In the genomic region with DNA sequence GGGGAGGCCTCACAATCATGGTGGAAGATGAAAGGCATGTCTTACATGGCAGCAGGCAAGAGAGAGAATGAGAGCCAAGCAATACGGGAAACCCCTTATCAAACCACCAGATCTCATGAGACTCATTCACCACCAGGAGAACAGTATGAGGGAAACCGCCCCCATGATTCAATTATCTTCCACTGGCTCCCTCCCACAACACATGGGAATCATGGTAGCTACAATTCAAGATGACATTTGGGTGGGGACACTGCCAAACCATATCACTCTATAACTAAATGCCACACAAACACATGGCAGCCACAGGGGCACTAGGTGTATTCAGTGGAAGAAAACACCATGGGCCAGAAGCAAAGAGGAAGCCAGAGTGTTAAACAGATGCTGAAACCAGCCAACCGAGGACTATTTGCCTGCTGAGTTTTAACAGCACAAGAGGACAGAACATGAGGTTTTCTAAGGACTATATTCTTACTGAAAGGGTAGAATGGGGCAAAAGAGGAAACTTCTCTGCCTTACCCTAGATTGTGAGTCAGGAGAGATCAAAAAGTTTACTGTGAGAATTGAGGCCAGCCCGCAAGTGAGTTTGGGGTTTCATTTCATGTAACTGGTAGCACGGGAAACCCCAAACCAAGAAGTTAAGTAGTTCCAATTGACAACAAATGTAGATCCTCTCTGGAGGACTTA, we compare ENCODE assay signal across 10 cellular contexts. TPM values are rescaled to one million over a fixed set of nuclear protein-coding genes. Genes with fewer than 3 reads are reported as not detected.
DNase-seq lines count a peak whose midpoint lies in the region; ATAC-seq and TF ChIP-seq lines count a peak whose summit lies in the region.
"Had no signal": no experiment of that assay in that cellular context is flagged by ENCODE, and none has a peak within 500 bp of the region (broad histone marks: within the 10 kb centered on the region; RNA-seq: fewer than 3 reads in every experiment).

No MANE protein-coding gene starts in this region.

- DNase-seq in GM12865 (ENCODE audit: low read depth) (peak; percentile 89), choroid plexus epithelial cell (ENCODE audit: low read depth) (peak; percentile 26), kidney tubule cell (ENCODE audit: low spot score) (no peak), lower lobe of right lung (no peak), Kasumi-1 (lab: John Stamatoyannopoulos, UW) (no peak), NCI-H1105 (lab: John Stamatoyannopoulos, UW) (no peak)

- H3K27me3 ChIP-seq in SU-DHL-6 (ENCODE audit: low read length) (no peaks in the 10 kb centered on the region), lower lobe of right lung (ENCODE audit: low read depth) (no peaks in the 10 kb centered on the region)

- intact Hi-C loops in lower lobe of right lung (cut with DNase I): no loop called here

- H3K4me2 ChIP-seq in SU-DHL-6 (ENCODE audit: low read depth, low read length, poor library complexity, severe bottlenecking): peak overlapping the region; percentile 19

- H3K9me2 ChIP-seq in SU-DHL-6 (replicated peaks; ENCODE audit: insufficient read depth, low read length): no peaks in the 10 kb centered on the region

- 0 out of 2 replicates have a peak, but pooled peaks cover 6% of the 10 kb centered on the region for H3F3A ChIP-seq in SU-DHL-6 (ENCODE audit: insufficient read depth)

- no peaks in the 10 kb centered on the region for H4K20me1 ChIP-seq in SU-DHL-6 (ENCODE audit: low read depth, low read length)

- peak overlapping the region; percentile 8 for H2AFZ ChIP-seq in SU-DHL-6 (ENCODE audit: low read depth, low read length, severe bottlenecking)

- peak overlapping the region; percentile 63 for H3K27ac ChIP-seq in SU-DHL-6 (ENCODE audit: low read depth, low read length)
- no peak overlapping the region for H3K27ac ChIP-seq in lower lobe of right lung

- H3K36me3 ChIP-seq in SU-DHL-6 (ENCODE audit: low read length): peaks cover 22% of the 10 kb centered on the region
- peaks cover 88% of the 10 kb centered on the region for H3K36me3 ChIP-seq in lower lobe of right lung

- H3K9me3 ChIP-seq in SU-DHL-6 (ENCODE audit: insufficient read depth, low read length): no peaks in the 10 kb centered on the region
- H3K9me3 ChIP-seq in lower lobe of right lung: no peaks in the 10 kb centered on the region

- TF ChIP-seq CTCF in GM12865 (IDR thresholded peaks at IDR 0.05; ENCODE audit: insufficient read depth, low read depth, low read length, missing control alignments) (no peak), SU-DHL-6 (IDR thresholded peaks at IDR 0.05; ENCODE audit: insufficient read depth, low read length, poor library complexity, severe bottlenecking) (no peak), choroid plexus epithelial cell (conservative IDR thresholded peaks at IDR 0.05; ENCODE audit: low read depth, low read length) (no peak), lower lobe of right lung (IDR thresholded peaks at IDR 0.05) (no peak)

- H3K4me3 ChIP-seq in GM12865 (ENCODE audit: low read depth, low read length) (no peak overlapping the region), SU-DHL-6 (ENCODE audit: insufficient read depth, low read length, poor library complexity, severe bottlenecking) (no peak overlapping the region), choroid plexus epithelial cell (ENCODE audit: low read depth, low read length) (no peak overlapping the region), lower lobe of right lung (no peak overlapping the region)

- no peaks in the 10 kb centered on the region for H3K4me1 ChIP-seq in lower lobe of right lung

- peak; percentile 94 for ATAC-seq in HG02610 (IDR thresholded peaks at IDR 0.05; ENCODE audit: unreplicated experiment)
- ATAC-seq in lower lobe of right lung: no peak

- H3K79me2 ChIP-seq in SU-DHL-6 (ENCODE audit: insufficient read depth, low read length): no peaks in the 10 kb centered on the region

- no peak overlapping the region for H3K9ac ChIP-seq in SU-DHL-6 (ENCODE audit: low read length)

RNA-seq across cellular contexts. Expression of gene SIGLEC15, which starts 49.2 kb away (rescaled TPM):
- total RNA-seq in lower lobe of right lung: 0.35 TPM
- total RNA-seq: endothelial cell of umbilical vein, temporal lobe had no signal

Comparison
In these comparisons a context has a peak if more than half of its experiments do, and no peak if none do; other contexts are left out.
1. DNase-seq: peak in GM12865 (single experiment) and choroid plexus epithelial cell (single experiment); none in kidney tubule cell (single experiment), lower lobe of right lung (single experiment), Kasumi-1 (0 of 2) and NCI-H1105 (single experiment).